10 cellular contexts compared by ENCODE assay signal in genomic region chr14:99645545-99646505, GRCh38. TPM values are rescaled to one million over a fixed set of nuclear protein-coding genes. Genes with fewer than 3 reads are reported as not detected.
A peak's percentile ranks its signal among the peaks of the same experiment; 100 is the strongest.
DNase-seq lines count a peak whose midpoint lies in the region; ATAC-seq and TF ChIP-seq lines count a peak whose summit lies in the region.
"Had no signal": no experiment of that assay in that cellular context is flagged by ENCODE, and none has a peak within 500 bp of the region (broad histone marks: within the 10 kb centered on the region; RNA-seq: fewer than 3 reads in every experiment).

No MANE protein-coding gene starts in this region.

- POLR2A ChIA-PET in activated CD4-positive, alpha-beta T cell treated with anti-CD3 and anti-CD28 coated beads, Interleukin-2, amount 10 ng/mL, durations not matched to agents 7 days and 5 days (lab: Charles Lee) = no interaction called here

- H3K4me3 ChIP-seq in astrocyte of the cerebellum (ENCODE audit: low read depth, low read length) = peak overlapping the region; percentile 0
- peak overlapping the region; percentile 49; the same call in 1 of the 2 replicates for H3K4me3 ChIP-seq in iPS DF 6.9 (ENCODE audit: low read length)
- peak overlapping the region; percentile 37 for H3K4me3 ChIP-seq in skeletal muscle cell (ENCODE audit: low read depth, low read length)
- H3K4me3 ChIP-seq in HAP-1 = no peak overlapping the region

- no peak overlapping the region for H3K27ac ChIP-seq in iPS DF 6.9 (ENCODE audit: low read length)

- peak overlapping the region; percentile 61 for H3K4me3 Mint-ChIP-seq in Calu3 (ENCODE audit: low read depth, unreplicated experiment)
- H3K4me3 Mint-ChIP-seq in activated CD4-positive, alpha-beta T cell treated with anti-CD3 and anti-CD28 coated beads, Interleukin-2, amount 10 ng/mL, durations not matched to agents 7 days and 5 days = no peak overlapping the region

- TF ChIP-seq CTCF in Calu3 (IDR thresholded peaks at IDR 0.05; ENCODE audit: unreplicated experiment) = no peak
- TF ChIP-seq CTCF in astrocyte of the cerebellum (IDR thresholded peaks at IDR 0.05; ENCODE audit: low read depth, low read length, missing control alignments) = no peak

- intact Hi-C loops in Calu3 (cut with micrococcal nuclease; ENCODE audit: unreplicated experiment) = no loop called here

- peaks cover 5% of the 10 kb centered on the region; the same call in 1 of the 2 replicates for H3K27me3 ChIP-seq in iPS DF 6.9 (ENCODE audit: control insufficient read depth, insufficient read depth, low read length)
- no peaks in the 10 kb centered on the region for H3K27me3 ChIP-seq in HAP-1 (ENCODE audit: low read depth)

- no CpG with 5 or more reads among the region's 32 CpGs for WGBS in iPS DF 6.9 (ENCODE audit: insufficient coverage, insufficient read length)

- H3K4me1 Mint-ChIP-seq in Calu3 (ENCODE audit: low read depth, unreplicated experiment) = no peaks in the 10 kb centered on the region
- no peaks in the 10 kb centered on the region for H3K4me1 Mint-ChIP-seq in activated CD4-positive, alpha-beta T cell treated with anti-CD3 and anti-CD28 coated beads, Interleukin-2, amount 10 ng/mL, durations not matched to agents 7 days and 5 days

- H3K9me3 Mint-ChIP-seq in Calu3 (ENCODE audit: low read depth, unreplicated experiment) = no peaks in the 10 kb centered on the region
- no peaks in the 10 kb centered on the region for H3K9me3 Mint-ChIP-seq in activated CD4-positive, alpha-beta T cell treated with anti-CD3 and anti-CD28 coated beads, Interleukin-2, amount 10 ng/mL, durations not matched to agents 7 days and 5 days

- H3K36me3 Mint-ChIP-seq in Calu3 (ENCODE audit: insufficient read depth, unreplicated experiment) = no peaks in the 10 kb centered on the region
- H3K36me3 Mint-ChIP-seq in activated CD4-positive, alpha-beta T cell treated with anti-CD3 and anti-CD28 coated beads, Interleukin-2, amount 10 ng/mL, durations not matched to agents 7 days and 5 days (ENCODE audit: low read depth) = no peaks in the 10 kb centered on the region

- CTCF ChIA-PET in Calu3 (lab: Charles Lee) = no interaction called here
- CTCF ChIA-PET in activated CD4-positive, alpha-beta T cell treated with anti-CD3 and anti-CD28 coated beads, Interleukin-2, amount 10 ng/mL, durations not matched to agents 7 days and 5 days (lab: Charles Lee) = no interaction called here

- DNase-seq in Calu3 (no peak), astrocyte of the cerebellum (ENCODE audit: low read depth) (no peak), iPS DF 6.9 (ENCODE audit: low read depth, low spot score) (no peak), skeletal muscle cell (ENCODE audit: low read depth) (no peak), HAP-1 (ENCODE audit: low spot score in 2 of 2) (no peak), hypothalamus (lab: John Stamatoyannopoulos, UW) (no peak)
- no peak for DNase-seq in activated CD4-positive, alpha-beta T cell treated with anti-CD3 and anti-CD28 coated beads, Interleukin-2, amount 10 ng/mL, durations not matched to agents 7 days and 5 days
- DNase-seq: DND-41; stimulated activated CD4-positive, alpha-beta T cell treated with anti-CD3 and anti-CD28 coated beads, Interleukin-4, amount 100 ng/mL, for 1 hour had no signal

- H3K27ac Mint-ChIP-seq in Calu3 (ENCODE audit: unreplicated experiment) = no peak overlapping the region
- H3K27ac Mint-ChIP-seq in activated CD4-positive, alpha-beta T cell treated with anti-CD3 and anti-CD28 coated beads, Interleukin-2, amount 10 ng/mL, durations not matched to agents 7 days and 5 days = no peak overlapping the region

- H3K36me3 ChIP-seq in iPS DF 6.9 (ENCODE audit: control insufficient read depth, insufficient read depth, low read length) = no peaks in the 10 kb centered on the region
- no peaks in the 10 kb centered on the region for H3K36me3 ChIP-seq in HAP-1 (replicated peaks)

- peaks cover 4% of the 10 kb centered on the region for H3K4me1 ChIP-seq in iPS DF 6.9 (ENCODE audit: control insufficient read depth, insufficient read depth, low read length)
- no peaks in the 10 kb centered on the region for H3K4me1 ChIP-seq in HAP-1

- no peak for ATAC-seq in GM19395 (IDR thresholded peaks at IDR 0.05; ENCODE audit: unreplicated experiment)

- H3K27me3 Mint-ChIP-seq in Calu3 (ENCODE audit: unreplicated experiment) = peaks cover 50% of the 10 kb centered on the region
- peaks cover 25% of the 10 kb centered on the region for H3K27me3 Mint-ChIP-seq in activated CD4-positive, alpha-beta T cell treated with anti-CD3 and anti-CD28 coated beads, Interleukin-2, amount 10 ng/mL, durations not matched to agents 7 days and 5 days

- no TSS peak for BruUV-seq in Calu3 (replicated peaks; lab: Mats Ljungman, UMichigan)

- in situ Hi-C loops in astrocyte of the cerebellum (cut with HindIII; ENCODE audit: low sequenced_read_pairs) = no loop called here
- in situ Hi-C loops in HAP-1 (cut with MboI; ENCODE audit: low sequenced_read_pairs) = no loop called here

- no peaks in the 10 kb centered on the region for H3K9me3 ChIP-seq in iPS DF 6.9 (ENCODE audit: control insufficient read depth, insufficient read depth, low read length)
- H3K9me3 ChIP-seq in HAP-1 = no peaks in the 10 kb centered on the region

RNA-seq across cellular contexts. Expression of gene HHIPL1, which starts 0.9 kb away (rescaled TPM):
- 0.22 TPM in 1 of 2 replicates, not detected in the other for total RNA-seq in Calu3 (2022)
- total RNA-seq in activated CD4-positive, alpha-beta T cell treated with anti-CD3 and anti-CD28 coated beads, Interleukin-2, amount 10 ng/mL, durations not matched to agents 7 days and 5 days = under 1 TPM in 1 of 2 experiments, not detected in 1; 0.05 TPM

RNA-seq across cellular contexts. Expression of gene CYP46A1, which starts 38.3 kb away (rescaled TPM):
- not detected in 2 replicates for total RNA-seq in Calu3 (2022)
- under 1 TPM; 0.12 to 0.20 TPM for total RNA-seq in activated CD4-positive, alpha-beta T cell treated with anti-CD3 and anti-CD28 coated beads, Interleukin-2, amount 10 ng/mL, durations not matched to agents 7 days and 5 days

RNA-seq across cellular contexts. Expression of gene CCDC85C, which starts 41.8 kb away (rescaled TPM):
- 44.6 and 45.1 TPM in 2 replicates for total RNA-seq in Calu3 (2022)
- 10 to 100 TPM; 10.0 to 10.9 TPM for total RNA-seq in activated CD4-positive, alpha-beta T cell treated with anti-CD3 and anti-CD28 coated beads, Interleukin-2, amount 10 ng/mL, durations not matched to agents 7 days and 5 days
